9 cellular contexts compared by ENCODE assay signal in the genomic region with DNA sequence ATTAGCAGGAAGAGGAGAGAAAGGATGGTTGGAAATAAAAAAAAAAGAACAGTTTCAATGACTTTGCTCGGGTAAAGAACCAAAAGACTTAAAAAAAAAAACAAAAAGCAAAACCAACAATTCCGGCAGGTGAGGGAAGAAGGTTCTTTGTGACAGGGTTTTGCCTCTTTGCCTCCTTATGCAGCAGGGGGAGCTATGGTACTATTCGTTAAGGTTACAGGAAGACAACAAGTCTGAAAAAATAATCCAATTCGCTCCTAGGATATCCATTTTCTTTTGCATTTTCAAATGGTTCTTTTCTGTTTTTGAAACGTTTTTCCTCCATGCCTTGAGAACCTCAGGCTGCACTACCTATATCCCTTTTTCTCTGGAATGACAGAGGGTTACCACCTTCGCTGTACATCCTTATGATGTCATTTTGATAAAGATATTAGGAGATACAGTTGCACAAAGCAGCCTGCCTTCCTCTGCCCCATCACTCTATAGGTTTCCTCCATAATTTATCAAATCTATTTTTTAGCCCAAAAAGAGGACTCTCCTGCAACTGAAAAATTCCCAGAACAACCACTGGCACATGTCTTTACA. TPM values are rescaled to one million over a fixed set of nuclear protein-coding genes. Genes with fewer than 3 reads are reported as not detected.
DNase-seq lines count a peak whose midpoint lies in the region; ATAC-seq, FAIRE-seq and TF ChIP-seq lines count a peak whose summit lies in the region.
"Had no signal": no experiment of that assay in that cellular context is flagged by ENCODE, and none has a peak within 500 bp of the region (broad histone marks: within the 10 kb centered on the region; RNA-seq: fewer than 3 reads in every experiment).

No MANE protein-coding gene starts in this region.

- no peaks in the 10 kb centered on the region for H3K36me3 Mint-ChIP-seq in naive thymus-derived CD4-positive, alpha-beta T cell
- H3K36me3 Mint-ChIP-seq: immature natural killer cell had no signal

- peak; percentile 81 for FAIRE-seq in H1 (lab: Jason Lieb, UNC)

- H3K27me3 ChIP-seq in Loucy (ENCODE audit: insufficient read depth, low read length, poor library complexity, severe bottlenecking) (no peaks in the 10 kb centered on the region), RWPE2 (ENCODE audit: insufficient read depth, poor library complexity, severe bottlenecking) (no peaks in the 10 kb centered on the region), H1 (replicated peaks in 1 of 4; ENCODE audit: control insufficient read depth in 3 of 4, extremely low read depth in 1 of 4, insufficient read depth in 3 of 4, low read length in 3 of 4) (peaks cover 0 to 1% (median 0%) of the 10 kb centered on the region in 4 experiments; a peak in 1 of 7 replicates)
- peaks cover 0 to 3% of the 10 kb centered on the region in 2 donors for H3K27me3 ChIP-seq in naive thymus-derived CD4-positive, alpha-beta T cell (ENCODE audit: control insufficient read depth in 2 of 2, insufficient read depth in 2 of 2, low read length in 2 of 2)

- H2BK15ac ChIP-seq in H1 (ENCODE audit: low read length) = no peak overlapping the region

- H2AFZ ChIP-seq in Loucy (ENCODE audit: low read length) (peak overlapping the region; percentile 86), H1 (ENCODE audit: low read length) (0 out of 2 replicates have a peak overlapping the region, but pooled peaks have one; percentile 63)

- TF ChIP-seq POLR2A in H1 (IDR thresholded peaks at IDR 0.05; ENCODE audit: control extremely low read depth in 1 of 2, low read depth in 2 of 2, low read length in 2 of 2) = no peak

- CTCF ChIA-PET in H1 (lab: Charles Lee; ENCODE audit: partially characterized antibody) = interaction anchor here (0.6 to 3.1 kb wide), 8 partner anchors 26 to 601 kb away, joined by 3 to 19 read pairs (median 3); no protein-coding TSS in a partner anchor
- CTCF ChIA-PET in naive thymus-derived CD4-positive, alpha-beta T cell (lab: Charles Lee) = interaction anchor here (0.7 kb wide), 1 partner anchor 17 kb away, joined by 3 read pairs; no protein-coding TSS in a partner anchor

- peak; percentile 84 to 89 for TF ChIP-seq RAD21 in H1 (IDR thresholded peaks at IDR 0.05 in 1 of 2, conservative IDR thresholded peaks at IDR 0.05 in 1 of 2; ENCODE audit: low read depth in 2 of 2, low read length in 2 of 2)

- H3K4me1 Mint-ChIP-seq in naive thymus-derived CD4-positive, alpha-beta T cell = peaks cover 0 to 4% (median 0%) of the 10 kb centered on the region in 7 donors
- H3K4me1 Mint-ChIP-seq: immature natural killer cell had no signal

- no peak overlapping the region for H3K4ac ChIP-seq in H1 (replicated peaks; ENCODE audit: insufficient read length, low read depth, low read length)

- no peaks in the 10 kb centered on the region for H3K9me2 ChIP-seq in Loucy (replicated peaks; ENCODE audit: low read depth, low read length)

- no peak overlapping the region for H4K8ac ChIP-seq in H1 (ENCODE audit: extremely low read depth, insufficient read depth, low read length)

- peaks cover 4 to 16% (median 7%) of the 10 kb centered on the region in 5 donors for H3K27me3 Mint-ChIP-seq in naive thymus-derived CD4-positive, alpha-beta T cell

- peak; percentile 95 for TF ChIP-seq CTCF in Loucy (conservative IDR thresholded peaks at IDR 0.05; ENCODE audit: low read length)
- peak; percentile 92 for TF ChIP-seq CTCF in RWPE2 (IDR thresholded peaks at IDR 0.05; ENCODE audit: poor library complexity, severe bottlenecking)
- peak in 2 of 3 experiments; percentile 63 to 82; a peak in 3 of 4 replicates for TF ChIP-seq CTCF in H1 (IDR thresholded peaks at IDR 0.05; ENCODE audit: control extremely low read depth in 1 of 3, insufficient read depth in 1 of 3, low read depth in 1 of 3, low read length in 3 of 3)

- peak; percentile 75 for DNase-seq in AG08395 (ENCODE audit: low spot score)
- peak; percentile 42 for DNase-seq in GM04504 (ENCODE audit: low read depth)
- no peak for DNase-seq in RWPE2 (ENCODE audit: low spot score)
- DNase-seq in H1 (ENCODE audit: low read depth in 1 of 2, low spot score in 2 of 2) = peak in 1 of 2 experiments; percentile 5
- DNase-seq in naive thymus-derived CD4-positive, alpha-beta T cell = peak in 7 of 9 donors; percentile 20 to 58 (median 47)

- no peak overlapping the region for H2BK120ac ChIP-seq in H1 (replicated peaks; ENCODE audit: low read depth, low read length)

- no peak overlapping the region for H3K4me3 Mint-ChIP-seq in naive thymus-derived CD4-positive, alpha-beta T cell
- H3K4me3 Mint-ChIP-seq: immature natural killer cell had no signal

- no peak overlapping the region for H2BK20ac ChIP-seq in H1 (ENCODE audit: low read length)

- H3K4me2 ChIP-seq in Loucy (ENCODE audit: low read depth, low read length, poor library complexity, severe bottlenecking) = peak overlapping the region; percentile 21
- H3K4me2 ChIP-seq in H1 (ENCODE audit: insufficient read depth in 1 of 2, low read depth in 2 of 2, low read length in 2 of 2) = no peak overlapping the region

- no peak overlapping the region for H2BK5ac ChIP-seq in H1 (ENCODE audit: low read depth, low read length)

- H3K9ac ChIP-seq in Loucy (ENCODE audit: low read depth, low read length, poor library complexity, severe bottlenecking) (no peak overlapping the region), H1 (replicated peaks in 1 of 4; ENCODE audit: extremely low read depth in 1 of 4, low read depth in 3 of 4, low read length in 3 of 4) (no peak overlapping the region)

- no peak overlapping the region for H3K27ac ChIP-seq in RWPE2 (ENCODE audit: poor library complexity, severe bottlenecking)
- no peak overlapping the region for H3K27ac ChIP-seq in H1 (ENCODE audit: low read depth, low read length)
- H3K27ac ChIP-seq in naive thymus-derived CD4-positive, alpha-beta T cell (ENCODE audit: low read depth, low read length) = no peak overlapping the region

- 34% methylated on average over 6 of the region's 6 CpGs; no CpG with 5 or more reads in 1 of the 2 experiments for WGBS in H1 (ENCODE audit: extremely low coverage in 1 of 2, insufficient coverage in 1 of 2, insufficient read length in 1 of 2, insufficient replicate concordance in 2 of 2, low coverage in 1 of 2, low lambda C conversion rate in 2 of 2, missing lambda C conversion rate in 1 of 2), 2 experiments

- no peak overlapping the region for H3K27ac Mint-ChIP-seq in naive thymus-derived CD4-positive, alpha-beta T cell
- H3K27ac Mint-ChIP-seq: immature natural killer cell had no signal

- peaks cover 5% of the 10 kb centered on the region for H3K4me1 ChIP-seq in Loucy (ENCODE audit: insufficient read depth, low read length, poor library complexity, severe bottlenecking)
- H3K4me1 ChIP-seq in RWPE2 (ENCODE audit: insufficient read depth, poor library complexity, severe bottlenecking) = peaks cover 20% of the 10 kb centered on the region
- no peaks in the 10 kb centered on the region for H3K4me1 ChIP-seq in H1 (replicated peaks in 1 of 4; ENCODE audit: control insufficient read depth in 3 of 4, insufficient read depth in 4 of 4, low read length in 3 of 4)
- H3K4me1 ChIP-seq in naive thymus-derived CD4-positive, alpha-beta T cell (ENCODE audit: control insufficient read depth in 2 of 2, insufficient read depth in 2 of 2, low read length in 2 of 2) = no peaks in the 10 kb centered on the region

- H3K14ac ChIP-seq in H1 (ENCODE audit: insufficient read length) = no peak overlapping the region

- H3K9me3 ChIP-seq in Loucy (ENCODE audit: insufficient read depth, low read depth, low read length) (no peaks in the 10 kb centered on the region), RWPE2 (ENCODE audit: severe bottlenecking) (no peaks in the 10 kb centered on the region), H1 (ENCODE audit: insufficient read depth in 2 of 2, low read depth in 1 of 2, low read length in 1 of 2) (no peaks in the 10 kb centered on the region)
- no peaks in the 10 kb centered on the region for H3K9me3 ChIP-seq in naive thymus-derived CD4-positive, alpha-beta T cell (ENCODE audit: control insufficient read depth in 2 of 3, low read length in 3 of 3)

- ATAC-seq in RWPE2 (ENCODE audit: low read depth) = 0 out of 3 replicates have a peak, but pooled peaks have one; percentile 25
- ATAC-seq in naive thymus-derived CD4-positive, alpha-beta T cell = peak; percentile 65
- no peak for ATAC-seq in HG03460 (IDR thresholded peaks at IDR 0.05; ENCODE audit: unreplicated experiment)
- ATAC-seq in GM21447 (IDR thresholded peaks at IDR 0.05; ENCODE audit: unreplicated experiment) = no peak

- no peaks in the 10 kb centered on the region for H3K9me3 Mint-ChIP-seq in naive thymus-derived CD4-positive, alpha-beta T cell
- H3K9me3 Mint-ChIP-seq: immature natural killer cell had no signal

- H2AK5ac ChIP-seq in H1 (ENCODE audit: low read depth, low read length) = no peak overlapping the region

- H3K79me1 ChIP-seq in H1 (ENCODE audit: low read depth, low read length) = no peaks in the 10 kb centered on the region

- H3K79me2 ChIP-seq in Loucy (ENCODE audit: insufficient read depth, low read length) (no peaks in the 10 kb centered on the region), H1 (ENCODE audit: control insufficient read depth in 1 of 2, insufficient read depth in 2 of 2, low read length in 2 of 2) (no peaks in the 10 kb centered on the region)

- no peak overlapping the region for H3K18ac ChIP-seq in H1 (ENCODE audit: extremely low read depth, low read length)

- TF ChIP-seq EP300 in H1 (IDR thresholded peaks at IDR 0.05; ENCODE audit: borderline replicate concordance in 1 of 2, low read depth in 2 of 2, low read length in 2 of 2) = no peak

- no peak overlapping the region for H3K56ac ChIP-seq in H1 (replicated peaks; ENCODE audit: insufficient read length, low read depth, low read length)

- H4K20me1 ChIP-seq in Loucy (ENCODE audit: insufficient read depth, low read length, poor library complexity, severe bottlenecking) = no peaks in the 10 kb centered on the region
- H4K20me1 ChIP-seq in H1 (replicated peaks in 1 of 2; ENCODE audit: control insufficient read depth in 1 of 2, insufficient read depth in 2 of 2, low read length in 2 of 2) = no peaks in the 10 kb centered on the region

- no peak overlapping the region for H2BK12ac ChIP-seq in H1 (ENCODE audit: low read depth, low read length)

- intact Hi-C loops in naive thymus-derived CD4-positive, alpha-beta T cell (cut with micrococcal nuclease) = loop anchor here (1.0 to 10.0 kb wide), 4 partner anchors 57 to 1950 kb away; no protein-coding TSS in a partner anchor

- H4K5ac ChIP-seq in H1 (ENCODE audit: insufficient read length, low read depth, low read length) = no peak overlapping the region

- H3K4me3 ChIP-seq in Loucy (ENCODE audit: low read length, poor library complexity, severe bottlenecking) (peak overlapping the region; percentile 24), RWPE2 (ENCODE audit: severe bottlenecking) (no peak overlapping the region), H1 (ENCODE audit: extremely low read depth in 1 of 4, insufficient read depth in 2 of 4, low read depth in 3 of 4, low read length in 4 of 4) (no peak overlapping the region)
- H3K4me3 ChIP-seq in naive thymus-derived CD4-positive, alpha-beta T cell (ENCODE audit: low read length) = no peak overlapping the region

- no peak overlapping the region for H4K91ac ChIP-seq in H1 (replicated peaks; ENCODE audit: insufficient read length, low read length)

- H3F3A ChIP-seq in Loucy (ENCODE audit: low read depth) = no peaks in the 10 kb centered on the region

- no peaks in the 10 kb centered on the region for H3K36me3 ChIP-seq in Loucy (ENCODE audit: insufficient read depth, low read length)
- no peaks in the 10 kb centered on the region for H3K36me3 ChIP-seq in RWPE2 (ENCODE audit: low read depth)
- H3K36me3 ChIP-seq in H1 (ENCODE audit: control insufficient read depth in 2 of 4, insufficient read depth in 4 of 4, low read length in 3 of 4) = no peaks in the 10 kb centered on the region
- no peaks in the 10 kb centered on the region for H3K36me3 ChIP-seq in naive thymus-derived CD4-positive, alpha-beta T cell (ENCODE audit: control insufficient read depth in 2 of 3, insufficient read depth in 3 of 3, low read length in 3 of 3)

- no peaks in the 10 kb centered on the region for H3K23me2 ChIP-seq in H1 (ENCODE audit: low read depth, low read length)

- POLR2A ChIA-PET in H1 (lab: Charles Lee; ENCODE audit: partially characterized antibody) = no interaction called here
- POLR2A ChIA-PET in naive thymus-derived CD4-positive, alpha-beta T cell (lab: Charles Lee) = no interaction called here

- H3K23ac ChIP-seq in H1 (ENCODE audit: insufficient read length) = no peak overlapping the region

RNA-seq across cellular contexts. Expression of gene CFAP20DC, which starts 55.0 kb away (rescaled TPM):
- 2.0 and 2.8 TPM in 2 replicates for total RNA-seq in H1 (2021; fragmentation: NEBNext Ultra II Directional; extraction: Animal tissue kit (Norgen Biotek cat#: 25700))
- polyA plus RNA-seq in H1 (2011; rRNA removed) = 1.7 and 2.2 TPM in 2 replicates
- polyA plus RNA-seq in H1 (2011; cell fraction: cytosol; rRNA removed) = 3.3 TPM
- 2.9 TPM for polyA plus RNA-seq in H1 (2011; cell fraction: nucleus; rRNA removed)
- polyA plus RNA-seq in H1 (2012, experiment 1 of 2) = 1.5 to 2.5 TPM (median 2.0 TPM) in 4 replicates
- polyA plus RNA-seq in H1 (2012, experiment 2 of 2) = 1.4 TPM
- 3.2 TPM for polyA plus RNA-seq in H1 (2013, experiment 1 of 2)
- polyA plus RNA-seq in H1 (2013, experiment 2 of 2) = 2.6 TPM
- 3.7 and 5.3 TPM in 2 replicates for polyA minus RNA-seq in H1 (2011; rRNA and poly(A)+ RNA removed)
- polyA minus RNA-seq in H1 (2011; cell fraction: cytosol; rRNA and poly(A)+ RNA removed) = 3.7 TPM
- 15.8 TPM for polyA minus RNA-seq in H1 (2011; cell fraction: nucleus; rRNA and poly(A)+ RNA removed)
- 1 to 10 TPM in 1 of 5 experiments, under 1 TPM in 2, not detected in 2; 0.24 to 1.2 (median 0.43) TPM for total RNA-seq in naive thymus-derived CD4-positive, alpha-beta T cell
- under 1 TPM in 1 of 2 donors, not detected in 1; 0.40 TPM for polyA plus RNA-seq in naive thymus-derived CD4-positive, alpha-beta T cell
- polyA plus RNA-seq: immature natural killer cell had no signal

Comparison
In these comparisons a context has a peak if more than half of its experiments do, and no peak if none do; other contexts are left out.
1. ATAC-seq: peak in RWPE2 (single experiment) and naive thymus-derived CD4-positive, alpha-beta T cell (single experiment); none in HG03460 (single experiment) and GM21447 (single experiment).
2. Peak in every context shown above with its lines, with median percentiles within 50 percentile points of each other: CTCF ChIP-seq.